In genomic region chr18:50083708-50084107, GRCh38 we compare ENCODE assay signal across 16 cellular contexts.
DNase-seq lines count a peak whose midpoint lies in the region; ATAC-seq and TF ChIP-seq lines count a peak whose summit lies in the region.
"Had no signal": no experiment of that assay in that cellular context is flagged by ENCODE, and none has a peak within 500 bp of the region (broad histone marks: within the 10 kb centered on the region; RNA-seq: fewer than 3 reads in every experiment).

No MANE protein-coding gene starts in this region.

- POLR2A ChIA-PET in HEK293 (lab: Yijun Ruan, JAX), result no interaction called here

- no peak overlapping the region for H3K27ac Mint-ChIP-seq in endodermal cell
- H3K27ac Mint-ChIP-seq in activated T-cell treated with anti-CD3 and anti-CD28 coated beads, Interleukin-2, amount 50 U/mL, for 24 hours, result no peak overlapping the region
- H3K27ac Mint-ChIP-seq: CD4-positive, alpha-beta memory T cell had no signal

- H3K36me3 ChIP-seq in HEK293 (ENCODE audit: control insufficient read depth in 2 of 2, insufficient read depth in 1 of 2, low read length in 2 of 2), result no peaks in the 10 kb centered on the region
- H3K36me3 ChIP-seq in endodermal cell (ENCODE audit: control insufficient read depth, insufficient read depth, low read length), result no peaks in the 10 kb centered on the region

- no peaks in the 10 kb centered on the region for H3K4me1 Mint-ChIP-seq in endodermal cell
- H3K4me1 Mint-ChIP-seq in activated T-cell treated with anti-CD3 and anti-CD28 coated beads, Interleukin-2, amount 50 U/mL, for 24 hours (ENCODE audit: low read depth), result no peaks in the 10 kb centered on the region
- H3K4me1 Mint-ChIP-seq: CD4-positive, alpha-beta memory T cell had no signal

- CTCF ChIA-PET in HEK293 (lab: Yijun Ruan, JAX), result interaction anchor here (0.7 kb wide), 1 partner anchor 30 kb away, joined by 3 read pairs; no protein-coding TSS in a partner anchor

- no peaks in the 10 kb centered on the region for H3K27me3 ChIP-seq in endodermal cell (ENCODE audit: control insufficient read depth, insufficient read depth, low read length, poor library complexity, severe bottlenecking)

- H3K4me3 Mint-ChIP-seq in endodermal cell, result no peak overlapping the region
- H3K4me3 Mint-ChIP-seq in activated T-cell treated with anti-CD3 and anti-CD28 coated beads, Interleukin-2, amount 50 U/mL, for 24 hours, result no peak overlapping the region
- H3K4me3 Mint-ChIP-seq: CD4-positive, alpha-beta memory T cell had no signal

- TF ChIP-seq CTCF in HEK293 (tag by site-specific recombination; IDR thresholded peaks at IDR 0.05), result no peak
- no peak for TF ChIP-seq CTCF in endodermal cell (conservative IDR thresholded peaks at IDR 0.05)

- no peak overlapping the region for H3K9ac ChIP-seq in endodermal cell (ENCODE audit: extremely low read depth, low read length, poor library complexity, severe bottlenecking)
- H3K9ac ChIP-seq: GM23248 had no signal

- DNase-seq in NCI-H69 (lab: John Stamatoyannopoulos, UW), result peak; percentile 87
- peak; percentile 21 for DNase-seq in OCI-M1 (lab: John Stamatoyannopoulos, UW)
- peak; percentile 17 for DNase-seq in endodermal cell
- no peak for DNase-seq in caudate nucleus (lab: John Stamatoyannopoulos, UW)
- no peak for DNase-seq in HUDEP-2 (lab: John Stamatoyannopoulos, UW; ENCODE audit: unreplicated experiment in 76 of 76)
- no peak for DNase-seq in activated T-cell treated with anti-CD3 and anti-CD28 coated beads, Interleukin-2, amount 50 U/mL, for 24 hours
- DNase-seq: C1 segment of cervical spinal cord; CD4-positive, alpha-beta memory T cell; COR-L47; DMS153; DND-41; GM23248; H7; HCEC 1CT had no signal

- 90 to 91% methylated on average over 3 of the region's 3 CpGs for WGBS in endodermal cell (ENCODE audit: insufficient coverage in 1 of 2, insufficient read length in 1 of 2), 2 experiments

- H3K27me3 Mint-ChIP-seq in endodermal cell (ENCODE audit: insufficient read depth), result no peaks in the 10 kb centered on the region
- peaks cover 27% of the 10 kb centered on the region for H3K27me3 Mint-ChIP-seq in activated T-cell treated with anti-CD3 and anti-CD28 coated beads, Interleukin-2, amount 50 U/mL, for 24 hours

- no peak for ATAC-seq in HG03432 (IDR thresholded peaks at IDR 0.05; ENCODE audit: unreplicated experiment)

- no peaks in the 10 kb centered on the region for H3K36me3 Mint-ChIP-seq in endodermal cell (ENCODE audit: low read depth)
- H3K36me3 Mint-ChIP-seq in activated T-cell treated with anti-CD3 and anti-CD28 coated beads, Interleukin-2, amount 50 U/mL, for 24 hours (ENCODE audit: low read depth), result no peaks in the 10 kb centered on the region
- H3K36me3 Mint-ChIP-seq: CD4-positive, alpha-beta memory T cell had no signal

- H3K27ac ChIP-seq in HEK293 (ENCODE audit: extremely low read depth, low read depth, low read length) (no peak overlapping the region), endodermal cell (ENCODE audit: low read depth, low read length) (no peak overlapping the region), caudate nucleus (ENCODE audit: low read depth, low read length) (no peak overlapping the region)
- H3K27ac ChIP-seq: GM23248 had no signal

- H3K9me3 ChIP-seq in HEK293 (ENCODE audit: control insufficient read depth, insufficient read depth, low read depth, low read length) (no peaks in the 10 kb centered on the region), endodermal cell (ENCODE audit: control insufficient read depth, low read length) (no peaks in the 10 kb centered on the region)

- no peaks in the 10 kb centered on the region for H3K9me3 Mint-ChIP-seq in endodermal cell
- H3K9me3 Mint-ChIP-seq in activated T-cell treated with anti-CD3 and anti-CD28 coated beads, Interleukin-2, amount 50 U/mL, for 24 hours, result no peaks in the 10 kb centered on the region

- H3K4me1 ChIP-seq in HEK293 (ENCODE audit: control insufficient read depth, insufficient read depth, low read length) (no peaks in the 10 kb centered on the region), endodermal cell (ENCODE audit: control insufficient read depth, insufficient read depth, low read length) (no peaks in the 10 kb centered on the region)

- H3K4me3 ChIP-seq in HEK293 (ENCODE audit: low read depth, low read length), result no peak overlapping the region
- no peak overlapping the region for H3K4me3 ChIP-seq in endodermal cell (ENCODE audit: low read length)
- H3K4me3 ChIP-seq: GM23248 had no signal

TF ChIP-seq in HEK293, 187 proteins besides CTCF, POLR2A, EP300 and RAD21:
- TF ChIP-seq ATF2 (tag by site-specific recombination; IDR thresholded peaks at IDR 0.05; ENCODE audit: low read depth), result peak; percentile 80; the same call in 1 of the 2 replicates
- TF ChIP-seq ZBTB49 (tag by site-specific recombination; IDR thresholded peaks at IDR 0.05; ENCODE audit: low read depth), result no peak
- TF ChIP-seq EGR2 (tag by site-specific recombination; IDR thresholded peaks at IDR 0.05; ENCODE audit: low read depth), result no peak
- TF ChIP-seq ZIC2 (tag by site-specific recombination; IDR thresholded peaks at IDR 0.05), result 0 out of 2 replicates have a peak, but pooled peaks have one; percentile 10
- TF ChIP-seq GLIS1 (tag by site-specific recombination; IDR thresholded peaks at IDR 0.05), result peak; percentile 20; the same call in 1 of the 2 replicates
- TF ChIP-seq ZFHX2 (tag by site-specific recombination; conservative IDR thresholded peaks at IDR 0.05), result peak; percentile 31; the same call in 1 of the 2 replicates
- TF ChIP-seq PRDM10 (tag by site-specific recombination; IDR thresholded peaks at IDR 0.05), result peak; percentile 46; the same call in 1 of the 2 replicates
- no peak for TF ChIP-seq ZNF677 (tag by site-specific recombination; IDR thresholded peaks at IDR 0.05)
- peak; percentile 32; the same call in 1 of the 2 replicates for TF ChIP-seq ZSCAN30 (tag by site-specific recombination; IDR thresholded peaks at IDR 0.05)

Comparison
In these comparisons a context has a peak if more than half of its experiments do, and no peak if none do; other contexts are left out.
1. DNase-seq: peak in NCI-H69 (single experiment), OCI-M1 (single experiment) and endodermal cell (single experiment); none in caudate nucleus (0 of 61), HUDEP-2 (0 of 76) and activated T-cell treated with anti-CD3 and anti-CD28 coated beads, Interleukin-2, amount 50 U/mL, for 24 hours (single experiment).